Comparison of ENCODE assay signal across 8 cellular contexts in the genomic region with DNA sequence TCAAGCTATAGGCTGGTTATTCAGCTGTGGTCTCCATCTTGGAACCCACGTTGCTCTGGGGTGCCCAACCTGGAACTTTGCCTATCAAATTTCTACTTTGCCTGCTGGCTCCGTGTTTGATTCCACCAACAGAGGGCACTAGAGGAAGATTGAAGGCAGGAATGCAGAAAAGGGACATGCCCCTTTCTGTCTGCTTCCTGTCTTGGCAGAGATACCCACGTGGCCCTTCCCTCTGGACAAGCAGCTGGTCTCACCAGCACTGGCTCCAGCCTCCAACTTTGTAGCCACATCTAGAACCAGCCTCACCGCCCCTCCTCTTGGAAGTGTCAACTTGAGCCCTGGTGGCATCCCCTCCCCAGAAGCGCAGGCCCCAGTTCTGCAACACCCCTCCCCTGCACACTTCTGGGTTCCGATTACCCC. TPM values are rescaled to one million over a fixed set of nuclear protein-coding genes. Genes with fewer than 3 reads are reported as not detected.
DNase-seq lines count a peak whose midpoint lies in the region; ATAC-seq and TF ChIP-seq lines count a peak whose summit lies in the region.

No MANE protein-coding gene starts in this region.

- WGBS in prostate gland: 57% methylated on average over 6 of the region's 6 CpGs

- POLR2A ChIA-PET in BJ (lab: Charles Lee): no interaction called here

- ATAC-seq in HG03521 (IDR thresholded peaks at IDR 0.05; ENCODE audit: unreplicated experiment): no peak

- no peak for DNase-seq in BJ (ENCODE audit: low read depth)
- DNase-seq in HFFc6: peak; percentile 63
- DNase-seq in OCI-M1 (lab: John Stamatoyannopoulos, UW): peak; percentile 65
- DNase-seq in activated T-cell treated with anti-CD3 and anti-CD28 coated beads for 24 hours (ENCODE audit: low read depth): peak; percentile 68
- DNase-seq in foreskin fibroblast: peak in 1 of 2 donors; percentile 39
- peak; percentile 59 for DNase-seq in renal cortical epithelial cell (ENCODE audit: low read depth)
- DNase-seq in prostate gland (ENCODE audit: low spot score): no peak

- CTCF ChIA-PET in BJ (lab: Yijun Ruan, JAX): interaction anchor here (0.9 to 1.7 kb wide), 3 partner anchors 13 to 234 kb away, joined by 3 to 4 read pairs (median 3); no protein-coding TSS in a partner anchor

- peak overlapping the region; percentile 22; the same call in 1 of the 2 replicates for H3K27ac Mint-ChIP-seq in HFFc6

- peaks cover 6% of the 10 kb centered on the region; the same call in 1 of the 2 replicates for H3K4me1 Mint-ChIP-seq in HFFc6 (ENCODE audit: low read depth)

- no peak overlapping the region for H3K4me3 Mint-ChIP-seq in HFFc6

- no peaks in the 10 kb centered on the region for H3K27me3 ChIP-seq in BJ (ENCODE audit: control insufficient read depth, insufficient read depth, low read length)
- no peaks in the 10 kb centered on the region for H3K27me3 ChIP-seq in prostate gland (replicated peaks; ENCODE audit: insufficient read depth)

- H3K4me1 ChIP-seq in prostate gland (replicated peaks): no peaks in the 10 kb centered on the region

- no peaks in the 10 kb centered on the region for H3K36me3 Mint-ChIP-seq in HFFc6 (ENCODE audit: low read depth)

- no peak overlapping the region for H3K4me3 ChIP-seq in BJ (ENCODE audit: low read depth, low read length)
- H3K4me3 ChIP-seq in foreskin fibroblast (ENCODE audit: low read depth in 1 of 2, low read length in 2 of 2): no peak overlapping the region
- H3K4me3 ChIP-seq in prostate gland: no peak overlapping the region

- intact Hi-C loops in prostate gland (cut with DNase I): no loop called here

- no peaks in the 10 kb centered on the region for H3K9me3 ChIP-seq in prostate gland

- no peaks in the 10 kb centered on the region for H3K9me3 Mint-ChIP-seq in HFFc6

- no peak overlapping the region for H3K27ac ChIP-seq in prostate gland

- no peak for TF ChIP-seq POLR2A in prostate gland (IDR thresholded peaks at IDR 0.05)

- H3K36me3 ChIP-seq in BJ (ENCODE audit: control insufficient read depth, insufficient read depth, low read length): no peaks in the 10 kb centered on the region
- no peaks in the 10 kb centered on the region for H3K36me3 ChIP-seq in prostate gland

- TF ChIP-seq CTCF in BJ (IDR thresholded peaks at IDR 0.05; ENCODE audit: insufficient read depth, low read depth, low read length): peak; percentile 39
- peak; percentile 76 for TF ChIP-seq CTCF in HFFc6 (IDR thresholded peaks at IDR 0.05)
- TF ChIP-seq CTCF in foreskin fibroblast (IDR thresholded peaks at IDR 0.05; ENCODE audit: low read depth, low read length): peak; percentile 33
- peak in 2 of 4 experiments; percentile 26 to 43 for TF ChIP-seq CTCF in prostate gland (IDR thresholded peaks at IDR 0.05)

- H3K27me3 Mint-ChIP-seq in HFFc6 (ENCODE audit: insufficient read depth): no peaks in the 10 kb centered on the region

RNA-seq across cellular contexts. Expression of gene ZNF438, which starts 52.1 kb away (rescaled TPM):
- polyA plus RNA-seq in BJ (2011; rRNA removed): 3.7 and 4.1 TPM in 2 replicates
- polyA minus RNA-seq in BJ (2011; rRNA and poly(A)+ RNA removed): 3.1 and 4.6 TPM in 2 replicates
- total RNA-seq in HFFc6 (2021; fragmentation: NEBNext Ultra II Directional; extraction: Animal tissue kit (Norgen Biotek cat#: 25700)): 1 to 10 TPM; 3.0 to 4.6 (median 3.9) TPM
- total RNA-seq in renal cortical epithelial cell (2.1 and 3.9 TPM in 2 replicates), prostate gland (10 to 100 TPM in 1 of 2 donors, 1 to 10 TPM in 1; 1.5 to 10.1 TPM)

Comparison
In these comparisons a context has a peak if more than half of its experiments do, and no peak if none do; other contexts are left out.
1. DNase-seq: peak in HFFc6 (single experiment), OCI-M1 (single experiment), activated T-cell treated with anti-CD3 and anti-CD28 coated beads for 24 hours (single experiment) and renal cortical epithelial cell (single experiment); none in BJ (single experiment) and prostate gland (single experiment).